Comparison of ENCODE assay signal across 28 cellular contexts in the genomic region with DNA sequence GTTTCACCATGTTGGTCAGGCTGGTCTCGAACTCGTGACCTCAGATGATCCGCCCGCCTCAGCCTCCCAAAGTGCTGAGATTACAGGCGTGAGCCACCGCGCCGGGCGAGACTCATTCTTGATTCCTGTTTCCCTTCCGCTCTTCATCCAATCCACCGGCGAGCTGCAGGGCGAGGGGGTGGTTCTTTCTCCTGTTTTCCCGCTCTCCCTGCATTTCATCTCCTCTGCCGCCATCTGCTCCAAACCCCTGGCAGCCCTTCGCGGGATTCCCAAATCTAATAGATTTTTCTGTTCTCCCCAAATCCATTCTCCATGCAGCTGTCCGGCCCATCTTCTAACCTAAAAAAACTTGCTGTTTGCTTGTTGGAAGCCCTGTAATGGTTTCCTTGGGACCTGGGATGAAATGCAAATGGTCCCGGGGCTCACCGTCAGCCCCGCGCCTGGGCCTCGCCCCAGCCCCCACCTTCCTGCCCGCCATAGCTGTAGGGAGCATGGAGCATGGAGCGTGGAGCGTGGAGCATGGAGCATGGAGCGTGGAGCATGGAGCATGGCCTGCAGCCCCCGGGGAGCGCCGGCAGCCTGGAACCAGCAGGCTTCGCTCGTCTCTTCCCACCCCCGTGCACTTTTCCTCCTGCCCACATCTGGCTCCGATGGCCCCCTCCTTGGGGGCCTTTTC. TPM values are rescaled to one million over a fixed set of nuclear protein-coding genes. Genes with fewer than 3 reads are reported as not detected.
DNase-seq lines count a peak whose midpoint lies in the region; ATAC-seq and TF ChIP-seq lines count a peak whose summit lies in the region.
"Had no signal": no experiment of that assay in that cellular context is flagged by ENCODE, and none has a peak within 500 bp of the region (broad histone marks: within the 10 kb centered on the region; RNA-seq: fewer than 3 reads in every experiment).

No MANE protein-coding gene starts in this region.

- H3K4me3 ChIP-seq in H7 (ENCODE audit: insufficient read depth, low read depth, low read length) (peak overlapping the region; percentile 71), ectodermal cell (ENCODE audit: insufficient read depth, low read depth, low read length) (peak overlapping the region; percentile 34), neuronal stem cell (ENCODE audit: low read length in 2 of 2) (peak overlapping the region in 1 of 2 donors; percentile 31), right atrium auricular region (no peak overlapping the region)
- H3K4me3 ChIP-seq: coronary artery, psoas muscle had no signal

- no peak overlapping the region for H2BK12ac ChIP-seq in neuronal stem cell (ENCODE audit: low read length)

- DNase-seq in H7 (peak; percentile 86), iPS-NIHi11 (ENCODE audit: low spot score) (peak; percentile 59), neuronal stem cell (ENCODE audit: low spot score) (no peak), right atrium auricular region (ENCODE audit: low spot score) (no peak)
- DNase-seq: activated CD4-positive, alpha-beta T cell treated with anti-CD3 and anti-CD28 coated beads, Interleukin-2, amount 10 ng/mL, durations not matched to agents 7 days and 5 days; activated CD8-positive, alpha-beta memory T cell treated with anti-CD3 and anti-CD28 coated beads, Interleukin-2, amount 10 ng/mL, durations not matched to agents 7 days and 5 days; activated naive CD4-positive, alpha-beta T cell treated with anti-CD3 and anti-CD28 coated beads, Interleukin-2, amount 10 ng/mL, durations not matched to agents 7 days and 5 days; amygdala; BE2C; DMS53; GOT3; Karpas-422; NCI-H1694 treated with DMSO at 0.1 percent for 48 hours; NCI-H2171 treated with DMSO at 0.1 percent for 48 hours; NCI-H526; psoas muscle; SK-N-SH; stimulated activated CD4-positive, alpha-beta T cell treated with anti-CD3 and anti-CD28 coated beads, Interleukin-1b, Interleukin-23, amount 100 ng/mL, for 48 hours; WERI-Rb-1 had no signal

- ATAC-seq in HG03039 (IDR thresholded peaks at IDR 0.05; ENCODE audit: unreplicated experiment) (no peak), GM18870 (IDR thresholded peaks at IDR 0.05; ENCODE audit: unreplicated experiment) (no peak), GM19324 (IDR thresholded peaks at IDR 0.05; ENCODE audit: low FRiP score, unreplicated experiment) (no peak)
- ATAC-seq: activated CD8-positive, alpha-beta memory T cell treated with anti-CD3 and anti-CD28 coated beads, Interleukin-2, amount 10 ng/mL, durations not matched to agents 7 days and 5 days; psoas muscle had no signal

- no peak overlapping the region for H3K14ac ChIP-seq in neuronal stem cell (ENCODE audit: low read length)

- no peak overlapping the region for H4K8ac ChIP-seq in neuronal stem cell (ENCODE audit: low read depth, low read length)

- H3K4me1 ChIP-seq in ectodermal cell (ENCODE audit: control insufficient read depth, insufficient read depth, low read length): no peaks in the 10 kb centered on the region
- peaks cover 0 to 1% of the 10 kb centered on the region in 2 donors for H3K4me1 ChIP-seq in neuronal stem cell (ENCODE audit: control insufficient read depth in 2 of 2, insufficient read depth in 1 of 2, low read depth in 1 of 2, low read length in 2 of 2)
- no peaks in the 10 kb centered on the region for H3K4me1 ChIP-seq in right atrium auricular region
- H3K4me1 ChIP-seq: BE2C, psoas muscle had no signal

- H2BK120ac ChIP-seq in neuronal stem cell (ENCODE audit: low read depth, low read length): no peak overlapping the region

- no peaks in the 10 kb centered on the region for H3K9me3 ChIP-seq in ectodermal cell (ENCODE audit: control insufficient read depth, low read length)
- peaks cover 0 to 4% of the 10 kb centered on the region in 2 donors for H3K9me3 ChIP-seq in neuronal stem cell (replicated peaks in 1 of 2; ENCODE audit: control insufficient read depth in 2 of 2, insufficient read depth in 1 of 2, low read depth in 1 of 2, low read length in 2 of 2)
- H3K9me3 ChIP-seq in right atrium auricular region: peaks cover 0 to 4% of the 10 kb centered on the region in 2 donors
- H3K9me3 ChIP-seq: BE2C, neutrophil, psoas muscle, SK-N-SH had no signal

- 63 to 64% methylated on average over 34 of the region's 34 CpGs for WGBS in ectodermal cell, 2 experiments
- WGBS in neuronal stem cell (ENCODE audit: extremely low coverage in 2 of 2, insufficient read length in 2 of 2, insufficient replicate concordance in 1 of 2), 2 donors: no CpG with 5 or more reads among the region's 34 CpGs

- H2AK5ac ChIP-seq in neuronal stem cell (ENCODE audit: low read depth, low read length): peak overlapping the region; percentile 94

- no peak overlapping the region for H3K27ac ChIP-seq in ectodermal cell (ENCODE audit: insufficient read depth, low read depth, low read length, poor library complexity, severe bottlenecking)
- no peak overlapping the region for H3K27ac ChIP-seq in neuronal stem cell (replicated peaks; ENCODE audit: low read length)
- no peak overlapping the region for H3K27ac ChIP-seq in right atrium auricular region
- H3K27ac ChIP-seq: coronary artery, neutrophil, psoas muscle, WERI-Rb-1 had no signal

- no peak overlapping the region for H4K91ac ChIP-seq in neuronal stem cell (ENCODE audit: low read depth, low read length, poor library complexity)

- H2AFZ ChIP-seq in neuronal stem cell (ENCODE audit: low read length): no peak overlapping the region

- H3K9ac ChIP-seq in neuronal stem cell (ENCODE audit: low read depth, low read length, poor library complexity): no peak overlapping the region
- H3K9ac ChIP-seq: SK-N-SH had no signal

- H2BK15ac ChIP-seq in neuronal stem cell (ENCODE audit: low read length): no peak overlapping the region

- H2BK5ac ChIP-seq in neuronal stem cell (ENCODE audit: low read length): no peak overlapping the region

- no peak overlapping the region for H3K4me2 ChIP-seq in neuronal stem cell (ENCODE audit: insufficient read depth, low read length, poor library complexity, severe bottlenecking)
- H3K4me2 ChIP-seq: SK-N-SH had no signal

- H3K27me3 ChIP-seq in H7 (ENCODE audit: control insufficient read depth, insufficient read depth, low read length) (no peaks in the 10 kb centered on the region), ectodermal cell (ENCODE audit: control insufficient read depth, insufficient read depth, low read length, poor library complexity, severe bottlenecking) (no peaks in the 10 kb centered on the region), neuronal stem cell (ENCODE audit: control insufficient read depth in 3 of 3, insufficient read depth in 3 of 3, low read depth in 1 of 3, low read length in 3 of 3) (peaks cover 0 to 2% (median 0%) of the 10 kb centered on the region in 3 experiments), right atrium auricular region (no peaks in the 10 kb centered on the region)
- H3K27me3 ChIP-seq: BE2C had no signal

- TF ChIP-seq CTCF in right atrium auricular region (IDR thresholded peaks at IDR 0.05): no peak

- no peaks in the 10 kb centered on the region for H3K79me1 ChIP-seq in neuronal stem cell (ENCODE audit: low read depth, low read length)

- H3K18ac ChIP-seq in neuronal stem cell (ENCODE audit: low read length): peak overlapping the region; percentile 19

- H3K36me3 ChIP-seq in H7 (replicated peaks; ENCODE audit: control insufficient read depth, insufficient read depth, low read length) (peaks cover 27% of the 10 kb centered on the region), ectodermal cell (ENCODE audit: control insufficient read depth, insufficient read depth, low read length) (no peaks in the 10 kb centered on the region), neuronal stem cell (replicated peaks in 1 of 2; ENCODE audit: control insufficient read depth in 2 of 2, insufficient read depth in 2 of 2, low read length in 2 of 2) (no peaks in the 10 kb centered on the region), right atrium auricular region (no peaks in the 10 kb centered on the region)
- H3K36me3 ChIP-seq: BE2C, neutrophil, WERI-Rb-1 had no signal

- H3K23ac ChIP-seq in neuronal stem cell (ENCODE audit: low read depth, low read length, poor library complexity): peak overlapping the region; percentile 95

- no peak overlapping the region for H3K4ac ChIP-seq in neuronal stem cell (ENCODE audit: low read length)

RNA-seq across cellular contexts. Expression of gene ZFP42, which starts 1.1 kb away (rescaled TPM):
- total RNA-seq in H7 (2014; rRNA removed; shearing (Covaris generic)): 174 and 194 TPM in 2 replicates
- polyA plus RNA-seq in ectodermal cell (2013, experiment 1 of 4): 29.5 TPM
- 34.6 TPM for polyA plus RNA-seq in ectodermal cell (2013, experiment 2 of 4)
- 17.9 TPM for polyA plus RNA-seq in ectodermal cell (2013, experiment 3 of 4)
- 18.4 TPM for polyA plus RNA-seq in ectodermal cell (2013, experiment 4 of 4)
- polyA plus RNA-seq in neuronal stem cell (2013, experiment 1 of 2): 4.2 TPM
- 4.3 TPM for polyA plus RNA-seq in neuronal stem cell (2013, experiment 2 of 2)
- total RNA-seq in right atrium auricular region: under 1 TPM in 1 of 2 donors, not detected in 1; 0.26 TPM
- total RNA-seq: activated CD4-positive, alpha-beta T cell treated with anti-CD3 and anti-CD28 coated beads, Interleukin-2, amount 10 ng/mL, durations not matched to agents 7 days and 5 days; activated CD8-positive, alpha-beta memory T cell treated with anti-CD3 and anti-CD28 coated beads, Interleukin-2, amount 10 ng/mL, durations not matched to agents 7 days and 5 days; liver; psoas muscle; subcutaneous adipose tissue had no signal
- polyA plus RNA-seq: liver, psoas muscle, SK-N-SH, urinary bladder had no signal

Comparison
In these comparisons a context has a peak if more than half of its experiments do, and no peak if none do; other contexts are left out.
1. DNase-seq: peak in H7 (single experiment) and iPS-NIHi11 (single experiment); none in neuronal stem cell (single experiment) and right atrium auricular region (single experiment).
2. H3K4me3 ChIP-seq: peak in H7 (single experiment) and ectodermal cell (single experiment); none in right atrium auricular region (0 of 2).
3. RNA of gene ZFP42, which starts 1.1 kb away (total RNA-seq): 174 to 194 TPM in H7; 0.26 TPM in right atrium auricular region; every median in the first group is over 100 times any median in the second.